8 cellular contexts compared by ENCODE assay signal in genomic region chr4:13484749-13485345, GRCh38. TPM values are rescaled to one million over a fixed set of nuclear protein-coding genes. Genes with fewer than 3 reads are reported as not detected.
DNase-seq lines count a peak whose midpoint lies in the region; FAIRE-seq and TF ChIP-seq lines count a peak whose summit lies in the region.

No MANE protein-coding gene starts in this region.

- peaks cover 0 to 12% of the 10 kb centered on the region in 2 donors for H3K4me1 ChIP-seq in kidney (ENCODE audit: control insufficient read depth in 1 of 2, insufficient read depth in 1 of 2, low read depth in 1 of 2, low read length in 2 of 2)

- no peaks in the 10 kb centered on the region for H3K36me3 Mint-ChIP-seq in activated CD4-positive, alpha-beta T cell treated with anti-CD3 and anti-CD28 coated beads, Interleukin-2, amount 10 ng/mL, durations not matched to agents 7 days and 5 days (ENCODE audit: low read depth)

- no peaks in the 10 kb centered on the region for H3K9me3 Mint-ChIP-seq in activated CD4-positive, alpha-beta T cell treated with anti-CD3 and anti-CD28 coated beads, Interleukin-2, amount 10 ng/mL, durations not matched to agents 7 days and 5 days

- peak overlapping the region; percentile 87 for H3K4me3 Mint-ChIP-seq in activated CD4-positive, alpha-beta T cell treated with anti-CD3 and anti-CD28 coated beads, Interleukin-2, amount 10 ng/mL, durations not matched to agents 7 days and 5 days

- H3K9me3 ChIP-seq in kidney (ENCODE audit: control insufficient read depth in 1 of 2, low read length in 2 of 2), result no peaks in the 10 kb centered on the region

- TF ChIP-seq CTCF in astrocyte of the cerebellum (IDR thresholded peaks at IDR 0.05; ENCODE audit: low read depth, low read length, missing control alignments), result no peak
- no peak for TF ChIP-seq CTCF in kidney (IDR thresholded peaks at IDR 0.05; ENCODE audit: borderline replicate concordance, extremely low read depth, insufficient read depth)

- H3K36me3 ChIP-seq in kidney (ENCODE audit: control insufficient read depth in 1 of 2, insufficient read depth in 2 of 2, low read length in 2 of 2), result no peaks in the 10 kb centered on the region

- no peak for FAIRE-seq in kidney (lab: Jason Lieb, UNC)

- peak overlapping the region; percentile 70 for H3K4me3 ChIP-seq in astrocyte of the cerebellum (ENCODE audit: low read depth, low read length)
- H3K4me3 ChIP-seq in kidney (ENCODE audit: low read length in 2 of 2), result peak overlapping the region; percentile 78 to 92

- H3K27me3 Mint-ChIP-seq in activated CD4-positive, alpha-beta T cell treated with anti-CD3 and anti-CD28 coated beads, Interleukin-2, amount 10 ng/mL, durations not matched to agents 7 days and 5 days, result peaks cover 13% of the 10 kb centered on the region

- peak; percentile 46 for DNase-seq in activated CD4-positive, alpha-beta T cell treated with anti-CD3 and anti-CD28 coated beads, Interleukin-2, amount 10 ng/mL, durations not matched to agents 7 days and 5 days
- no peak for DNase-seq in activated CD4-positive, alpha-beta T cell treated with anti-CD3 and anti-CD28 coated beads, Interleukin-2, amount 50 U/mL, for 4 hours
- DNase-seq in HEK293T (ENCODE audit: extremely low spot score) (peak; percentile 21), NCI-H1417 (lab: John Stamatoyannopoulos, UW) (peak; percentile 53 to 90 (median 89)), astrocyte of the cerebellum (ENCODE audit: low read depth) (no peak), kidney (no peak), stromal cell of bone marrow (ENCODE audit: low read depth) (peak; percentile 9), A172 (ENCODE audit: low spot score) (no peak)

- peaks cover 25% of the 10 kb centered on the region for H3K4me1 Mint-ChIP-seq in activated CD4-positive, alpha-beta T cell treated with anti-CD3 and anti-CD28 coated beads, Interleukin-2, amount 10 ng/mL, durations not matched to agents 7 days and 5 days

- peak overlapping the region; percentile 14 to 37 for H3K9ac ChIP-seq in kidney (ENCODE audit: low read length in 2 of 2)

- intact Hi-C loops in kidney (cut with DNase I), result no loop called here

- CTCF ChIA-PET in activated CD4-positive, alpha-beta T cell treated with anti-CD3 and anti-CD28 coated beads, Interleukin-2, amount 10 ng/mL, durations not matched to agents 7 days and 5 days (lab: Charles Lee), result interaction anchor here (0.9 kb wide), 1 partner anchor 11 kb away, joined by 4 read pairs; no protein-coding TSS in a partner anchor
- CTCF ChIA-PET in HEK293T (lab: Yijun Ruan, JAX), result no interaction called here

- peak overlapping the region; percentile 99 for H3K27ac Mint-ChIP-seq in activated CD4-positive, alpha-beta T cell treated with anti-CD3 and anti-CD28 coated beads, Interleukin-2, amount 10 ng/mL, durations not matched to agents 7 days and 5 days

- in situ Hi-C loops in astrocyte of the cerebellum (cut with HindIII; ENCODE audit: low sequenced_read_pairs), result no loop called here

- POLR2A ChIA-PET in activated CD4-positive, alpha-beta T cell treated with anti-CD3 and anti-CD28 coated beads, Interleukin-2, amount 10 ng/mL, durations not matched to agents 7 days and 5 days (lab: Charles Lee), result interaction anchor here (0.7 kb wide), 1 partner anchor 42 kb away, joined by 3 read pairs; no protein-coding TSS in a partner anchor
- POLR2A ChIA-PET in HEK293T (lab: Yijun Ruan, JAX), result interaction anchor here (0.7 kb wide), 1 partner anchor 15 kb away, joined by 4 read pairs; no protein-coding TSS in a partner anchor

- H3K27ac ChIP-seq in kidney (ENCODE audit: low read depth in 2 of 2, low read length in 2 of 2), result no peak overlapping the region

TF ChIP-seq in HEK293T, 16 proteins besides CTCF, POLR2A, EP300 and RAD21:
- no peak for TF ChIP-seq FOXA1 (IDR thresholded peaks at IDR 0.05)

RNA-seq across cellular contexts. Expression of gene RAB28, which starts 0.7 kb away (rescaled TPM):
- total RNA-seq in activated CD4-positive, alpha-beta T cell treated with anti-CD3 and anti-CD28 coated beads, Interleukin-2, amount 10 ng/mL, durations not matched to agents 7 days and 5 days, result 10 to 100 TPM; 14.6 to 17.3 TPM
- total RNA-seq in kidney, result 16.2 TPM
- polyA plus RNA-seq in kidney (ENCODE audit: insufficient read depth, low read depth, low replicate concordance), result 19.1 TPM
- 26.5 and 34.8 TPM in 2 replicates for total RNA-seq in A172 (2014; rRNA removed; shearing (Covaris generic))

RNA-seq across cellular contexts. Expression of gene NKX3-2, which starts 59.5 kb away (rescaled TPM):
- total RNA-seq in activated CD4-positive, alpha-beta T cell treated with anti-CD3 and anti-CD28 coated beads, Interleukin-2, amount 10 ng/mL, durations not matched to agents 7 days and 5 days, result not detected
- total RNA-seq in kidney, result not detected
- 0.17 TPM for polyA plus RNA-seq in kidney (ENCODE audit: insufficient read depth, low read depth, low replicate concordance)
- total RNA-seq in A172 (2014; rRNA removed; shearing (Covaris generic)), result 0.03 and 0.55 TPM in 2 replicates

Comparison
In these comparisons a context has a peak if more than half of its experiments do, and no peak if none do; other contexts are left out.
1. DNase-seq: peak in activated CD4-positive, alpha-beta T cell treated with anti-CD3 and anti-CD28 coated beads, Interleukin-2, amount 10 ng/mL, durations not matched to agents 7 days and 5 days (single experiment), HEK293T (single experiment), NCI-H1417 (3 of 3) and stromal cell of bone marrow (single experiment); none in activated CD4-positive, alpha-beta T cell treated with anti-CD3 and anti-CD28 coated beads, Interleukin-2, amount 50 U/mL, for 4 hours (0 of 2), astrocyte of the cerebellum (single experiment), kidney (single experiment) and A172 (single experiment).